Comparison of ENCODE assay signal across 10 cellular contexts in genomic region chr6:148525453-148525852, GRCh38.
A peak's percentile ranks its signal among the peaks of the same experiment; 100 is the strongest.
DNase-seq lines count a peak whose midpoint lies in the region; ATAC-seq and TF ChIP-seq lines count a peak whose summit lies in the region.
"Had no signal": no experiment of that assay in that cellular context is flagged by ENCODE, and none has a peak within 500 bp of the region (broad histone marks: within the 10 kb centered on the region; RNA-seq: fewer than 3 reads in every experiment).

No MANE protein-coding gene starts in this region.

- peak; percentile 76 for DNase-seq in A172 (ENCODE audit: low spot score)
- DNase-seq in HT1080 (ENCODE audit: low read depth), result peak; percentile 84
- peak; percentile 82 to 94 for DNase-seq in cardiac fibroblast (ENCODE audit: low read depth in 2 of 2)
- no peak for DNase-seq in left lung
- DNase-seq in Ammon's horn (ENCODE audit: low spot score), result no peak
- no peak for DNase-seq in globus pallidus (ENCODE audit: low spot score)
- no peak for DNase-seq in DMS153 treated with DMSO at 0.1 percent for 48 hours (lab: John Stamatoyannopoulos, UW; ENCODE audit: unreplicated experiment)
- no peak for DNase-seq in KG1 (lab: John Stamatoyannopoulos, UW)
- DNase-seq: activated CD8-positive, alpha-beta memory T cell treated with anti-CD3 and anti-CD28 coated beads, Interleukin-2, amount 50 U/mL, for 4 hours; NCI-H2171 treated with DMSO at 0.1 percent for 48 hours had no signal

- no peaks in the 10 kb centered on the region for H3K9me3 ChIP-seq in left lung

- H3K27me3 ChIP-seq in left lung, result no peaks in the 10 kb centered on the region

- H3K4me3 ChIP-seq in cardiac fibroblast (replicated peaks in 1 of 2; ENCODE audit: low read depth in 2 of 2, low read length in 2 of 2), result peak overlapping the region in 1 of 2 donors; percentile 42
- no peak overlapping the region for H3K4me3 ChIP-seq in left lung

- peaks cover 0 to 4% of the 10 kb centered on the region in 2 donors for H3K4me1 ChIP-seq in left lung

- H3K27ac ChIP-seq in left lung, result peak overlapping the region; percentile 63 to 71

- peaks cover 0 to 47% of the 10 kb centered on the region in 2 donors for H3K36me3 ChIP-seq in left lung

- intact Hi-C loops in left lung (cut with DNase I), result no loop called here

- peak; percentile 50 for ATAC-seq in left lung

- TF ChIP-seq CTCF in cardiac fibroblast (IDR thresholded peaks at IDR 0.05; ENCODE audit: low read depth, low read length) (no peak), left lung (IDR thresholded peaks at IDR 0.05) (no peak)

Comparison
In these comparisons a context has a peak if more than half of its experiments do, and no peak if none do; other contexts are left out.
1. DNase-seq: peak in A172 (single experiment), HT1080 (single experiment) and cardiac fibroblast (2 of 2); none in left lung (0 of 2), Ammon's horn (single experiment), globus pallidus (single experiment), DMS153 treated with DMSO at 0.1 percent for 48 hours (single experiment) and KG1 (single experiment).